19 cellular contexts compared by ENCODE assay signal in the genomic region with DNA sequence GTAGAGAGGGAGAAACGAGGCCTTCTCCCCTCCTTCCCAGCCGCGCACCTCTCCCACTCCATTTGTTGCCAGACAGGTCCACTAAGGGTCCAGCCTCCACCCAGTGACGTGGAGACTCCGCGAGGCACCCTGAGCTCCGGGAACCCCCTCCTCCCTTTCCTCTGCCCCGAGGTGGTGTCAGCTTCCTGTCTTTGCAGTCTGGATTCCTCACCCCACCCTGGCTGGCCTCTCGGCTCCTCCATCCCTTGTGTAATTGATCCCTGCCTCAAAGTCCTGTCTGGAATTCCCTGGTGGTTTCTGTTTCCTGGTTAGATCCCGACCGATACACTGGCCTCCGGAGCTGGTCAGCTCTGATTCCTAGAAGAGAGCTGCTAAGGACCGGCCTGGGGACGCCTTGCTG.
A peak's percentile ranks its signal among the peaks of the same experiment; 100 is the strongest.
DNase-seq lines count a peak whose midpoint lies in the region; ATAC-seq and TF ChIP-seq lines count a peak whose summit lies in the region.
"Had no signal": no experiment of that assay in that cellular context is flagged by ENCODE, and none has a peak within 500 bp of the region (broad histone marks: within the 10 kb centered on the region; RNA-seq: fewer than 3 reads in every experiment).

No MANE protein-coding gene starts in this region.

- ATAC-seq in SK-N-SH treated with all-trans-retinoic acid at 6 μM for 48 hours (peak; percentile 35), GM18498 (IDR thresholded peaks at IDR 0.05; ENCODE audit: unreplicated experiment) (no peak)

- H3K36me3 ChIP-seq in smooth muscle cell (ENCODE audit: low read depth): no peaks in the 10 kb centered on the region
- H3K36me3 ChIP-seq: ascending aorta, neural progenitor cell, thoracic aorta had no signal

- no peak overlapping the region for H3K18ac ChIP-seq in H9 (ENCODE audit: insufficient read length, low read depth, low read length)

- no peaks in the 10 kb centered on the region for H3K9me3 Mint-ChIP-seq in H9
- H3K9me3 Mint-ChIP-seq: activated CD4-positive, alpha-beta memory T cell treated with anti-CD3 and anti-CD28 coated beads, Interleukin-2, amount 10 ng/mL, durations not matched to agents 7 days and 5 days; activated naive CD4-positive, alpha-beta T cell treated with anti-CD3 and anti-CD28 coated beads, Interleukin-2, amount 10 ng/mL, durations not matched to agents 7 days and 5 days; neural progenitor cell; T-helper 1 cell treated with Interleukin-12 subunit alpha and Interleukin-12 subunit beta and Interleukin-4 antibody, amounts not matched to agents 30 μg/mL and 1 μg/mL, for 36 hours had no signal

- H4K91ac ChIP-seq in H9 (ENCODE audit: insufficient read length, low read depth, low read length): no peak overlapping the region

- peak overlapping the region in 1 of 3 experiments; percentile 12; a peak in 2 of 7 replicates for H3K27ac Mint-ChIP-seq in H9
- H3K27ac Mint-ChIP-seq: activated CD4-positive, alpha-beta memory T cell treated with anti-CD3 and anti-CD28 coated beads, Interleukin-2, amount 10 ng/mL, durations not matched to agents 7 days and 5 days; activated naive CD4-positive, alpha-beta T cell treated with anti-CD3 and anti-CD28 coated beads, Interleukin-2, amount 10 ng/mL, durations not matched to agents 7 days and 5 days; neural progenitor cell; T-helper 1 cell treated with Interleukin-12 subunit alpha and Interleukin-12 subunit beta and Interleukin-4 antibody, amounts not matched to agents 30 μg/mL and 1 μg/mL, for 36 hours had no signal

- WGBS in H9 (ENCODE audit: extremely low coverage, insufficient read length, low lambda C conversion rate): no CpG with 5 or more reads among the region's 14 CpGs
- 26% methylated on average over 14 of the region's 14 CpGs for WGBS in smooth muscle cell (ENCODE audit: low lambda C conversion rate)

- H3F3A ChIP-seq in smooth muscle cell (ENCODE audit: low read depth): no peaks in the 10 kb centered on the region

- no peak overlapping the region for H3K14ac ChIP-seq in H9 (ENCODE audit: insufficient read depth, low read length)

- H3T11ph ChIP-seq in H9 (ENCODE audit: low read length): no peak overlapping the region

- H3K79me1 ChIP-seq in H9 (ENCODE audit: insufficient read depth, low read depth, low read length, poor library complexity, severe bottlenecking): no peaks in the 10 kb centered on the region

- H3K79me2 ChIP-seq in H9 (ENCODE audit: insufficient read depth, low read length) (no peaks in the 10 kb centered on the region), smooth muscle cell (ENCODE audit: low read depth) (no peaks in the 10 kb centered on the region)

- no peak overlapping the region for H4K5ac ChIP-seq in H9 (ENCODE audit: insufficient read length, low read depth, low read length)

- no peak overlapping the region for H2BK120ac ChIP-seq in H9 (ENCODE audit: low read depth, low read length, poor library complexity, severe bottlenecking)

- H3K4me3 ChIP-seq in smooth muscle cell: peak overlapping the region; percentile 20
- H3K4me3 ChIP-seq: ascending aorta, neural progenitor cell, thoracic aorta had no signal

- H3K4me2 ChIP-seq in H9 (ENCODE audit: insufficient read depth, insufficient read length, low read length): no peak overlapping the region
- peak overlapping the region; percentile 79 for H3K4me2 ChIP-seq in smooth muscle cell
- H3K4me2 ChIP-seq: neural progenitor cell had no signal

- no peaks in the 10 kb centered on the region for H3K4me1 ChIP-seq in H9 (ENCODE audit: insufficient read depth, low read length)
- H3K4me1 ChIP-seq in smooth muscle cell (ENCODE audit: low read depth): peaks cover 4% of the 10 kb centered on the region
- H3K4me1 ChIP-seq: ascending aorta, neural progenitor cell had no signal

- TF ChIP-seq CTCF in H9 (conservative IDR thresholded peaks at IDR 0.05) (no peak), smooth muscle cell (IDR thresholded peaks at IDR 0.05; ENCODE audit: borderline replicate concordance, insufficient read depth, poor library complexity, severe bottlenecking) (no peak)

- H3K9me3 ChIP-seq in H9 (ENCODE audit: control insufficient read depth, low read depth, low read length): no peaks in the 10 kb centered on the region
- H3K9me3 ChIP-seq in smooth muscle cell (replicated peaks; ENCODE audit: low read depth): no peaks in the 10 kb centered on the region
- H3K9me3 ChIP-seq: ascending aorta, thoracic aorta had no signal

- DNase-seq in H9: peak; percentile 52
- peak; percentile 99 for DNase-seq in islet precursor cell
- no peak for DNase-seq in smooth muscle cell (lab: John Stamatoyannopoulos, UW; ENCODE audit: unreplicated experiment)
- DNase-seq in activated gamma-delta T cell (lab: John Stamatoyannopoulos, UW): no peak
- no peak for DNase-seq in activated naive CD4-positive, alpha-beta T cell (lab: John Stamatoyannopoulos, UW)
- DNase-seq: activated CD4-positive, alpha-beta memory T cell treated with anti-CD3 and anti-CD28 coated beads, Interleukin-2, amount 10 ng/mL, durations not matched to agents 7 days and 5 days; activated naive CD4-positive, alpha-beta T cell treated with anti-CD3 and anti-CD28 coated beads, Interleukin-2, amount 10 ng/mL, durations not matched to agents 7 days and 5 days; AML-193; kidney; midbrain; NCI-H1436; NCI-H69; SHP77 treated with DMSO at 0.1 percent for 48 hours had no signal

- H2BK12ac ChIP-seq in H9 (ENCODE audit: insufficient read length, low read depth, low read length): no peak overlapping the region

- H4K8ac ChIP-seq in H9 (replicated peaks; ENCODE audit: insufficient read length, low read depth, low read length): no peak overlapping the region

- no peaks in the 10 kb centered on the region for H3K23me2 ChIP-seq in H9 (ENCODE audit: insufficient read length, low read depth, low read length, poor library complexity, severe bottlenecking)

- no peak overlapping the region for H2AK5ac ChIP-seq in H9 (ENCODE audit: insufficient read length, low read length)

- no peaks in the 10 kb centered on the region; the same call in 1 of the 2 replicates for H3K27me3 Mint-ChIP-seq in H9 (ENCODE audit: low read depth)

- H3K27ac ChIP-seq in H9 (ENCODE audit: insufficient read length, low read depth, low read length) (no peak overlapping the region), smooth muscle cell (ENCODE audit: low read depth) (peak overlapping the region; percentile 87)
- H3K27ac ChIP-seq: ascending aorta, neural progenitor cell, thoracic aorta had no signal

- no peaks in the 10 kb centered on the region for H4K20me1 ChIP-seq in H9 (ENCODE audit: control insufficient read depth, insufficient read depth, insufficient read length)
- no peaks in the 10 kb centered on the region for H4K20me1 ChIP-seq in smooth muscle cell (ENCODE audit: low read depth)

- H3K23ac ChIP-seq in H9 (ENCODE audit: insufficient read length, low read depth, low read length): no peak overlapping the region

- no peak overlapping the region for H3K4ac ChIP-seq in H9 (ENCODE audit: low read depth, low read length)

- no peaks in the 10 kb centered on the region for H3K27me3 ChIP-seq in H9 (ENCODE audit: insufficient read depth, low read length)
- no peaks in the 10 kb centered on the region for H3K27me3 ChIP-seq in smooth muscle cell (ENCODE audit: low read depth)
- H3K27me3 ChIP-seq: ascending aorta, neural progenitor cell had no signal

- H2BK5ac ChIP-seq in H9 (ENCODE audit: insufficient read length, low read length): no peak overlapping the region

- no peak overlapping the region for H2AFZ ChIP-seq in H9 (ENCODE audit: low read length)
- peak overlapping the region; percentile 94 for H2AFZ ChIP-seq in smooth muscle cell (ENCODE audit: low read depth)
- H2AFZ ChIP-seq: neural progenitor cell had no signal

- no peak overlapping the region for H2BK20ac ChIP-seq in H9 (ENCODE audit: low read depth, low read length, poor library complexity, severe bottlenecking)

- H3K4me3 Mint-ChIP-seq in H9: no peak overlapping the region
- H3K4me3 Mint-ChIP-seq: activated CD4-positive, alpha-beta memory T cell treated with anti-CD3 and anti-CD28 coated beads, Interleukin-2, amount 10 ng/mL, durations not matched to agents 7 days and 5 days; activated naive CD4-positive, alpha-beta T cell treated with anti-CD3 and anti-CD28 coated beads, Interleukin-2, amount 10 ng/mL, durations not matched to agents 7 days and 5 days; neural progenitor cell; T-helper 1 cell treated with Interleukin-12 subunit alpha and Interleukin-12 subunit beta and Interleukin-4 antibody, amounts not matched to agents 30 μg/mL and 1 μg/mL, for 36 hours had no signal

- H3K4me1 Mint-ChIP-seq in H9: peaks cover 14 to 18% of the 10 kb centered on the region in 2 experiments
- H3K4me1 Mint-ChIP-seq: activated naive CD4-positive, alpha-beta T cell treated with anti-CD3 and anti-CD28 coated beads, Interleukin-2, amount 10 ng/mL, durations not matched to agents 7 days and 5 days; neural progenitor cell had no signal

- H3K9ac ChIP-seq in H9 (ENCODE audit: extremely low read depth, insufficient read length, low read length): no peak overlapping the region
- peak overlapping the region; percentile 62 for H3K9ac ChIP-seq in smooth muscle cell (ENCODE audit: low read depth)
- H3K9ac ChIP-seq: neural progenitor cell had no signal

- no peaks in the 10 kb centered on the region for H3K36me3 Mint-ChIP-seq in H9 (ENCODE audit: insufficient read depth in 1 of 3, low read depth in 3 of 3)
- H3K36me3 Mint-ChIP-seq: activated naive CD4-positive, alpha-beta T cell treated with anti-CD3 and anti-CD28 coated beads, Interleukin-2, amount 10 ng/mL, durations not matched to agents 7 days and 5 days; neural progenitor cell had no signal

- no peak overlapping the region for H3K56ac ChIP-seq in H9 (ENCODE audit: insufficient read length, low read depth, low read length)

- H2BK15ac ChIP-seq in H9 (ENCODE audit: low read depth, low read length): no peak overlapping the region

TF ChIP-seq in SK-N-SH treated with all-trans-retinoic acid at 6 μM for 48 hours, 23 proteins besides CTCF, POLR2A, EP300 and RAD21 (continues in another document):
- TF ChIP-seq TOX (CRISPR knock-in tag; IDR thresholded peaks at IDR 0.05; ENCODE audit: borderline replicate concordance) (no peak), ISL1 (CRISPR knock-in tag; IDR thresholded peaks at IDR 0.05) (no peak), BACH2 (CRISPR knock-in tag; IDR thresholded peaks at IDR 0.05; ENCODE audit: borderline replicate concordance) (no peak), GLIS3 (CRISPR knock-in tag; IDR thresholded peaks at IDR 0.05) (no peak), OSR1 (CRISPR knock-in tag; IDR thresholded peaks at IDR 0.05) (no peak), ZFP3 (CRISPR knock-in tag; IDR thresholded peaks at IDR 0.05) (no peak), ZFP30 (CRISPR knock-in tag; IDR thresholded peaks at IDR 0.05) (no peak), ZNF565 (CRISPR knock-in tag; conservative IDR thresholded peaks at IDR 0.05; ENCODE audit: low read depth) (no peak), ESRRG (CRISPR knock-in tag; IDR thresholded peaks at IDR 0.05) (no peak)

Comparison
In these comparisons a context has a peak if more than half of its experiments do, and no peak if none do; other contexts are left out.
1. DNase-seq: peak in H9 (single experiment) and islet precursor cell (single experiment); none in smooth muscle cell (single experiment), activated gamma-delta T cell (single experiment) and activated naive CD4-positive, alpha-beta T cell (0 of 4).